ENCODE assay signal across 8 cellular contexts in the genomic region with DNA sequence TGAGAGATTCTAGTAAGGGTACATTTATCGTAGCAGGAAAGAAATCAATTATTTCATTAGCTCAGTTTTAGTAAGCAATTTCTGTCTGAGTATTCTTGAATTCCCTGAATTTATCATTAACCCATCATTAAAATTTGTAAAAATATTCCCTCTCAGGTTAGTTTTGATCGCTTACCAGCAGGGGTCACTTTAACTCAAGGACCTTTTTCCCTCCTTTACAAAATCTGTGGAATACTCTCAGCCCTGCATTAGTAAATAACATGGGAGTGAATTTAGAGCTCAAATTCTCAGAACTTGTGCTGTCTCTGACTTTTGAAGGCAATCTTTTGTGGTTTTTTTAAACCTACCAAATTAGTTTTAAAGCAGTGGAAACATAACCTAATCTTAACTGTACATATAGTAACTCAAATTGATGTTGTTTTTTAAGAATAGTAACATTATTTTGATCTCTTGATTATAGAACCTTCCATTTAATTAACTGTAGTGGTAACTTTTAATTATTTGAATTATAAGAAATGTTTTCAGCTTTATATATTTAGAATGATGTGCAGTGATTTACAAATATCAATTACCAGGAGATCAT.
DNase-seq lines count a peak whose midpoint lies in the region; ATAC-seq, FAIRE-seq and TF ChIP-seq lines count a peak whose summit lies in the region.

No MANE protein-coding gene starts in this region.

- no peaks in the 10 kb centered on the region for H3K79me2 ChIP-seq in GM23338 (replicated peaks; ENCODE audit: insufficient read depth)
- H3K79me2 ChIP-seq in PC-3 (ENCODE audit: low read length): no peaks in the 10 kb centered on the region

- H3K4me3 ChIP-seq in AG04449 (ENCODE audit: low read depth, low read length) (no peak overlapping the region), GM23338 (no peak overlapping the region), PC-3 (ENCODE audit: low read length) (no peak overlapping the region), fibroblast of the aortic adventitia (ENCODE audit: low read depth, low read length) (no peak overlapping the region), small intestine (ENCODE audit: low read depth in 1 of 2, low read length in 2 of 2) (no peak overlapping the region)

- CTCF ChIA-PET in AG04449 (lab: Yijun Ruan, JAX) (interaction anchor here (0.7 to 3.9 kb wide), 46 partner anchors 9 to 333 kb away, joined by 3 to 40 read pairs (median 5); a partner anchor contains a TSS), PC-3 (lab: Charles Lee) (interaction anchor here (0.6 to 2.2 kb wide), 3 partner anchors 115 to 518 kb away, joined by 3 to 25 read pairs (median 4); no protein-coding TSS in a partner anchor)

- H3K27me3 ChIP-seq in GM23338 (ENCODE audit: insufficient read depth) (no peaks in the 10 kb centered on the region), PC-3 (ENCODE audit: low read length) (no peaks in the 10 kb centered on the region), small intestine (ENCODE audit: control insufficient read depth in 2 of 2, insufficient read depth in 2 of 2, low read length in 2 of 2) (no peaks in the 10 kb centered on the region)

- no TSS peak for BruUV-seq in PC-3 (replicated peaks; lab: Mats Ljungman, UMichigan)

- H3K9me3 ChIP-seq in PC-3 (ENCODE audit: low read length): no peaks in the 10 kb centered on the region
- no peaks in the 10 kb centered on the region for H3K9me3 ChIP-seq in small intestine (ENCODE audit: control insufficient read depth, low read depth)

- no peaks in the 10 kb centered on the region for H3K27me3 Mint-ChIP-seq in GM23338 (ENCODE audit: insufficient read depth, low read depth, poor library complexity)
- no peaks in the 10 kb centered on the region for H3K27me3 Mint-ChIP-seq in stimulated activated naive CD8-positive, alpha-beta T cell treated with anti-CD3 and anti-CD28 coated beads, Interleukin-15, amount 100 ng/mL, for 72 hours

- H4K20me1 ChIP-seq in GM23338 (replicated peaks; ENCODE audit: insufficient read depth) (no peaks in the 10 kb centered on the region), PC-3 (ENCODE audit: low read length) (no peaks in the 10 kb centered on the region)

- POLR2A ChIA-PET in AG04449 (lab: Yijun Ruan, JAX): no interaction called here
- POLR2A ChIA-PET in PC-3 (lab: Charles Lee; ENCODE audit: unreplicated experiment): no interaction called here

- no peak for DNase-seq in AG04449 (ENCODE audit: low read depth, low spot score)
- peak; percentile 68 for DNase-seq in GM23338 (ENCODE audit: low spot score)
- peak; percentile 56 for DNase-seq in PC-3
- peak; percentile 74 for DNase-seq in fibroblast of the aortic adventitia (ENCODE audit: low read depth)
- peak; percentile 34 for DNase-seq in small intestine
- no peak for DNase-seq in activated CD4-positive, alpha-beta T cell treated with anti-CD3 and anti-CD28 coated beads, Interleukin-2, amount 50 U/mL, for 4 hours
- no peak for DNase-seq in stimulated activated naive CD8-positive, alpha-beta T cell treated with anti-CD3 and anti-CD28 coated beads, Interleukin-15, amount 100 ng/mL, for 72 hours

- no peaks in the 10 kb centered on the region for H3K4me1 Mint-ChIP-seq in GM23338
- H3K4me1 Mint-ChIP-seq in stimulated activated naive CD8-positive, alpha-beta T cell treated with anti-CD3 and anti-CD28 coated beads, Interleukin-15, amount 100 ng/mL, for 72 hours: no peaks in the 10 kb centered on the region

- no peaks in the 10 kb centered on the region for H3K9me3 Mint-ChIP-seq in GM23338
- H3K9me3 Mint-ChIP-seq in stimulated activated naive CD8-positive, alpha-beta T cell treated with anti-CD3 and anti-CD28 coated beads, Interleukin-15, amount 100 ng/mL, for 72 hours: no peaks in the 10 kb centered on the region

- intact Hi-C loops in PC-3 (cut with micrococcal nuclease): loop anchor here (1.0 kb wide), 3 partner anchors 114 to 268 kb away; no protein-coding TSS in a partner anchor

- H3K4me2 ChIP-seq in GM23338: no peak overlapping the region
- H3K4me2 ChIP-seq in PC-3 (ENCODE audit: low read length): no peak overlapping the region

- H3K36me3 Mint-ChIP-seq in GM23338 (ENCODE audit: low read depth): peaks cover 6% of the 10 kb centered on the region; the same call in 2 of the 3 replicates

- no peak overlapping the region for H3K4me3 Mint-ChIP-seq in GM23338
- H3K4me3 Mint-ChIP-seq in stimulated activated naive CD8-positive, alpha-beta T cell treated with anti-CD3 and anti-CD28 coated beads, Interleukin-15, amount 100 ng/mL, for 72 hours: no peak overlapping the region

- no peak overlapping the region for H2AFZ ChIP-seq in GM23338
- no peak overlapping the region for H2AFZ ChIP-seq in PC-3 (ENCODE audit: low read length)

- H3K9ac ChIP-seq in PC-3 (ENCODE audit: low read length): no peak overlapping the region

- H3K27ac Mint-ChIP-seq in GM23338: no peak overlapping the region
- no peak overlapping the region for H3K27ac Mint-ChIP-seq in stimulated activated naive CD8-positive, alpha-beta T cell treated with anti-CD3 and anti-CD28 coated beads, Interleukin-15, amount 100 ng/mL, for 72 hours

- no peak overlapping the region for H3K27ac ChIP-seq in GM23338 (ENCODE audit: low read depth)
- H3K27ac ChIP-seq in PC-3 (ENCODE audit: low read length): no peak overlapping the region
- H3K27ac ChIP-seq in small intestine (ENCODE audit: low read depth in 1 of 2, low read length in 1 of 2): no peak overlapping the region

- 45 to 53% (median 47%) methylated on average over 2 of the region's 2 CpGs for WGBS in small intestine, 3 donors

- no peaks in the 10 kb centered on the region for H3K36me3 ChIP-seq in GM23338 (ENCODE audit: insufficient read depth)
- H3K36me3 ChIP-seq in PC-3 (ENCODE audit: low read depth, low read length): no peaks in the 10 kb centered on the region; the same call in 1 of the 2 replicates
- H3K36me3 ChIP-seq in small intestine (ENCODE audit: control insufficient read depth in 2 of 2, insufficient read depth in 2 of 2, low read length in 2 of 2): peaks cover 0 to 3% of the 10 kb centered on the region in 2 donors

- FAIRE-seq in small intestine (lab: Jason Lieb, UNC): no peak

- peak; percentile 36 for TF ChIP-seq CTCF in AG04449 (IDR thresholded peaks at IDR 0.05; ENCODE audit: insufficient read depth, low read length, missing control alignments)
- peak; percentile 62 to 79 for TF ChIP-seq CTCF in GM23338 (conservative IDR thresholded peaks at IDR 0.05; ENCODE audit: low read depth in 2 of 2)
- peak; percentile 85 for TF ChIP-seq CTCF in PC-3 (conservative IDR thresholded peaks at IDR 0.05; ENCODE audit: low read depth, low read length)
- peak; percentile 70 for TF ChIP-seq CTCF in fibroblast of the aortic adventitia (IDR thresholded peaks at IDR 0.05; ENCODE audit: insufficient read depth, low read length)

- H3K9me2 ChIP-seq in GM23338 (ENCODE audit: insufficient read depth) (no peaks in the 10 kb centered on the region), PC-3 (replicated peaks; ENCODE audit: low read length) (no peaks in the 10 kb centered on the region)

- H3K4me1 ChIP-seq in GM23338 (ENCODE audit: insufficient read depth): no peaks in the 10 kb centered on the region
- no peaks in the 10 kb centered on the region for H3K4me1 ChIP-seq in PC-3 (ENCODE audit: insufficient read depth, low read length)
- H3K4me1 ChIP-seq in small intestine (ENCODE audit: control insufficient read depth in 2 of 2, insufficient read depth in 1 of 2, low read depth in 1 of 2, low read length in 1 of 2): no peaks in the 10 kb centered on the region

- H3F3A ChIP-seq in GM23338 (replicated peaks; ENCODE audit: low read depth) (no peaks in the 10 kb centered on the region), PC-3 (ENCODE audit: low read length, unreplicated experiment) (no peaks in the 10 kb centered on the region)

- ATAC-seq in GM23338 (peak; percentile 42; the same call in 2 of the 3 replicates), PC-3 (peak; percentile 49), HG02938 (IDR thresholded peaks at IDR 0.05; ENCODE audit: unreplicated experiment) (no peak)
- ATAC-seq in stimulated activated naive CD8-positive, alpha-beta T cell treated with anti-CD3 and anti-CD28 coated beads, Interleukin-15, amount 100 ng/mL, for 72 hours: no peak

TF ChIP-seq in GM23338, 12 proteins besides CTCF, POLR2A, EP300 and RAD21:
- TF ChIP-seq POLR2AphosphoS5 (IDR thresholded peaks at IDR 0.05; ENCODE audit: low read depth) (no peak), EZH2phosphoT487 (IDR thresholded peaks at IDR 0.05; ENCODE audit: unreplicated experiment) (no peak), JUNB (IDR thresholded peaks at IDR 0.05; ENCODE audit: unreplicated experiment) (no peak), EZH2 (IDR thresholded peaks at IDR 0.05; ENCODE audit: low read depth, unreplicated experiment) (no peak), ZNF114 (CRISPR knock-in tag; IDR thresholded peaks at IDR 0.05) (no peak), ZNF331 (CRISPR knock-in tag; IDR thresholded peaks at IDR 0.05; ENCODE audit: low read depth) (no peak), NANOG (IDR thresholded peaks at IDR 0.05; ENCODE audit: borderline replicate concordance) (no peak)
- TF ChIP-seq, protein P1, sequence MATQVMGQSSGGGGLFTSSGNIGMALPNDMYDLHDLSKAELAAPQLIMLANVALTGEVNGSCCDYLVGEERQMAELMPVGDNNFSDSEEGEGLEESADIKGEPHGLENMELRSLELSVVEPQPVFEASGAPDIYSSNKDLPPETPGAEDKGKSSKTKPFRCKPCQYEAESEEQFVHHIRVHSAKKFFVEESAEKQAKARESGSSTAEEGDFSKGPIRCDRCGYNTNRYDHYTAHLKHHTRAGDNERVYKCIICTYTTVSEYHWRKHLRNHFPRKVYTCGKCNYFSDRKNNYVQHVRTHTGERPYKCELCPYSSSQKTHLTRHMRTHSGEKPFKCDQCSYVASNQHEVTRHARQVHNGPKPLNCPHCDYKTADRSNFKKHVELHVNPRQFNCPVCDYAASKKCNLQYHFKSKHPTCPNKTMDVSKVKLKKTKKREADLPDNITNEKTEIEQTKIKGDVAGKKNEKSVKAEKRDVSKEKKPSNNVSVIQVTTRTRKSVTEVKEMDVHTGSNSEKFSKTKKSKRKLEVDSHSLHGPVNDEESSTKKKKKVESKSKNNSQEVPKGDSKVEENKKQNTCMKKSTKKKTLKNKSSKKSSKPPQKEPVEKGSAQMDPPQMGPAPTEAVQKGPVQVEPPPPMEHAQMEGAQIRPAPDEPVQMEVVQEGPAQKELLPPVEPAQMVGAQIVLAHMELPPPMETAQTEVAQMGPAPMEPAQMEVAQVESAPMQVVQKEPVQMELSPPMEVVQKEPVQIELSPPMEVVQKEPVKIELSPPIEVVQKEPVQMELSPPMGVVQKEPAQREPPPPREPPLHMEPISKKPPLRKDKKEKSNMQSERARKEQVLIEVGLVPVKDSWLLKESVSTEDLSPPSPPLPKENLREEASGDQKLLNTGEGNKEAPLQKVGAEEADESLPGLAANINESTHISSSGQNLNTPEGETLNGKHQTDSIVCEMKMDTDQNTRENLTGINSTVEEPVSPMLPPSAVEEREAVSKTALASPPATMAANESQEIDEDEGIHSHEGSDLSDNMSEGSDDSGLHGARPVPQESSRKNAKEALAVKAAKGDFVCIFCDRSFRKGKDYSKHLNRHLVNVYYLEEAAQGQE (IDR thresholded peaks at IDR 0.05; ENCODE audit: unreplicated experiment): no peak
TF ChIP-seq in GM23338: peak in this region for 0.

Comparison
In these comparisons a context has a peak if more than half of its experiments do, and no peak if none do; other contexts are left out.
1. DNase-seq: peak in GM23338 (single experiment), PC-3 (single experiment), fibroblast of the aortic adventitia (single experiment) and small intestine (single experiment); none in AG04449 (single experiment), activated CD4-positive, alpha-beta T cell treated with anti-CD3 and anti-CD28 coated beads, Interleukin-2, amount 50 U/mL, for 4 hours (0 of 2) and stimulated activated naive CD8-positive, alpha-beta T cell treated with anti-CD3 and anti-CD28 coated beads, Interleukin-15, amount 100 ng/mL, for 72 hours (0 of 2).
2. ATAC-seq: peak in GM23338 (single experiment) and PC-3 (single experiment); none in HG02938 (single experiment) and stimulated activated naive CD8-positive, alpha-beta T cell treated with anti-CD3 and anti-CD28 coated beads, Interleukin-15, amount 100 ng/mL, for 72 hours (single experiment).
3. Peak in every context shown above with its lines, with median percentiles within 50 percentile points of each other: CTCF ChIP-seq.